In genomic region chr7:81684513-81685262, GRCh38 we compare ENCODE assay signal across 1 cellular context.
TF ChIP-seq lines count a peak whose summit lies in the region.

No MANE protein-coding gene starts in this region.

TF ChIP-seq in Ishikawa, 13 proteins besides CTCF, POLR2A, EP300 and RAD21 (continued from another document):
- no peak for TF ChIP-seq REST (IDR thresholded peaks at IDR 0.05; ENCODE audit: low read depth)
- no peak for TF ChIP-seq TAF1 (IDR thresholded peaks at IDR 0.05; ENCODE audit: low read depth)
